ENCODE assay signal across 1 cellular context in genomic region chr20:41748051-41748450, GRCh38.
TF ChIP-seq lines count a peak whose summit lies in the region.

No MANE protein-coding gene starts in this region.

TF ChIP-seq in H1, 55 proteins besides CTCF, POLR2A, EP300 and RAD21:
- TF ChIP-seq BACH1 (IDR thresholded peaks at IDR 0.05; ENCODE audit: low read length) = no peak
- no peak for TF ChIP-seq ZNF274 (IDR thresholded peaks at IDR 0.05; ENCODE audit: borderline replicate concordance, extremely low read depth, low read length)
- TF ChIP-seq GTF2F1 (IDR thresholded peaks at IDR 0.05; ENCODE audit: borderline replicate concordance, low read depth, low read length) = no peak
- TF ChIP-seq BCL11A (IDR thresholded peaks at IDR 0.05; ENCODE audit: low read depth in 2 of 2, low read length in 2 of 2) = no peak
- TF ChIP-seq RNF2 (IDR thresholded peaks at IDR 0.05; ENCODE audit: borderline replicate concordance, low read depth, low read length, missing control alignments, poor library complexity, severe bottlenecking) = no peak
- TF ChIP-seq CHD2 (IDR thresholded peaks at IDR 0.05; ENCODE audit: low read length) = no peak
- TF ChIP-seq BRCA1 (IDR thresholded peaks at IDR 0.05; ENCODE audit: low read depth, low read length) = no peak
- TF ChIP-seq, protein P1, sequence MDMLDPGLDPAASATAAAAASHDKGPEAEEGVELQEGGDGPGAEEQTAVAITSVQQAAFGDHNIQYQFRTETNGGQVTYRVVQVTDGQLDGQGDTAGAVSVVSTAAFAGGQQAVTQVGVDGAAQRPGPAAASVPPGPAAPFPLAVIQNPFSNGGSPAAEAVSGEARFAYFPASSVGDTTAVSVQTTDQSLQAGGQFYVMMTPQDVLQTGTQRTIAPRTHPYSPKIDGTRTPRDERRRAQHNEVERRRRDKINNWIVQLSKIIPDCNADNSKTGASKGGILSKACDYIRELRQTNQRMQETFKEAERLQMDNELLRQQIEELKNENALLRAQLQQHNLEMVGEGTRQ (IDR thresholded peaks at IDR 0.05; ENCODE audit: low read length) = no peak
- TF ChIP-seq GABPA (IDR thresholded peaks at IDR 0.05; ENCODE audit: borderline replicate concordance, insufficient read depth, low read length) = no peak
- TF ChIP-seq YY1 (IDR thresholded peaks at IDR 0.05; ENCODE audit: low read depth, low read length) = no peak
- no peak for TF ChIP-seq CBX8 (IDR thresholded peaks at IDR 0.05; ENCODE audit: borderline replicate concordance, low read depth, low read length)
TF ChIP-seq in H1: peak in this region for 0.
